ENCODE assay signal across 24 cellular contexts in genomic region chr6:115634899-115635298, GRCh38.
"Had no signal": no experiment of that assay in that cellular context is flagged by ENCODE, and none has a peak within 500 bp of the region (broad histone marks: within the 10 kb centered on the region; RNA-seq: fewer than 3 reads in every experiment).

No MANE protein-coding gene starts in this region.

- H3K4me1 Mint-ChIP-seq: nephron progenitor cell, T-helper 17 cell, WTC11 had no signal

- H3K4me1 ChIP-seq: adrenal gland, body of pancreas, colonic mucosa, parathyroid adenoma, right atrium auricular region, transverse colon had no signal

- DNase-seq: activated CD4-positive, alpha-beta T cell treated with anti-CD3 and anti-CD28 coated beads for 1 hour; activated CD4-positive, alpha-beta T cell treated with anti-CD3 and anti-CD28 coated beads, Interleukin-2, amount 50 U/mL, for 1 hour; activated CD8-positive, alpha-beta T cell treated with anti-CD3 and anti-CD28 coated beads for 36 hours; activated naive CD4-positive, alpha-beta T cell treated with Interleukin-2 at 50 U/mL for 16 hours; activated T-cell treated with anti-CD3 and anti-CD28 coated beads, Interleukin-2, amount 50 U/mL, for 4 hours; adrenal gland; aorta; body of pancreas; colonic mucosa; effector CD8-positive, alpha-beta T cell; glutamatergic neuron; islet precursor cell; mammary epithelial cell; nephron progenitor cell; stimulated activated CD4-positive, alpha-beta T cell treated with anti-CD3 and anti-CD28 coated beads, Interleukin-15, amount 100 ng/mL, for 24 hours; stimulated activated naive CD4-positive, alpha-beta T cell; T-helper 17 cell; T1000; transverse colon had no signal

- H3K36me3 Mint-ChIP-seq: activated naive CD8-positive, alpha-beta T cell; WTC11 had no signal

- H3K4me3 Mint-ChIP-seq: activated CD8-positive, alpha-beta T cell treated with anti-CD3 and anti-CD28 coated beads for 36 hours; activated naive CD8-positive, alpha-beta T cell; activated T-cell treated with anti-CD3 and anti-CD28 coated beads, Interleukin-2, amount 50 U/mL, for 4 hours; nephron progenitor cell; T-helper 17 cell; WTC11 had no signal

- H3K27me3 ChIP-seq: adrenal gland, body of pancreas, colonic mucosa, right atrium auricular region, transverse colon had no signal

- H3K36me3 ChIP-seq: adrenal gland, colonic mucosa, right atrium auricular region, transverse colon had no signal

- H3K27ac ChIP-seq: adrenal gland, body of pancreas, colonic mucosa, parathyroid adenoma, right atrium auricular region, transverse colon had no signal

- H3K9me3 Mint-ChIP-seq: nephron progenitor cell, WTC11 had no signal

- H3K4me3 ChIP-seq: adrenal gland, body of pancreas, colonic mucosa, right atrium auricular region, transverse colon had no signal

- ATAC-seq: activated CD8-positive, alpha-beta T cell treated with anti-CD3 and anti-CD28 coated beads for 36 hours; activated T-cell treated with anti-CD3 and anti-CD28 coated beads, Interleukin-2, amount 50 U/mL, for 4 hours; body of pancreas; T-helper 17 cell; WTC11 had no signal

- H3K9me3 ChIP-seq: adrenal gland, body of pancreas, colonic mucosa, right atrium auricular region, transverse colon had no signal

- H3K27ac Mint-ChIP-seq: activated CD8-positive, alpha-beta T cell treated with anti-CD3 and anti-CD28 coated beads for 36 hours; activated naive CD8-positive, alpha-beta T cell; activated T-helper 2 cell treated with anti-CD3 and anti-CD28 coated beads, Interferon-gamma antibody, Interleukin-2, Interleukin-4, amounts not matched to agents 10 μg/mL and 5 μg/mL and 100 μg/mL, durations not matched to agents 14 hours and 24 hours and 36 hours; nephron progenitor cell; T-helper 17 cell; WTC11 had no signal

- H3K27me3 Mint-ChIP-seq: activated CD8-positive, alpha-beta T cell treated with anti-CD3 and anti-CD28 coated beads for 36 hours; activated naive CD8-positive, alpha-beta T cell; T-helper 17 cell had no signal
